13 cellular contexts compared by ENCODE assay signal in the genomic region with DNA sequence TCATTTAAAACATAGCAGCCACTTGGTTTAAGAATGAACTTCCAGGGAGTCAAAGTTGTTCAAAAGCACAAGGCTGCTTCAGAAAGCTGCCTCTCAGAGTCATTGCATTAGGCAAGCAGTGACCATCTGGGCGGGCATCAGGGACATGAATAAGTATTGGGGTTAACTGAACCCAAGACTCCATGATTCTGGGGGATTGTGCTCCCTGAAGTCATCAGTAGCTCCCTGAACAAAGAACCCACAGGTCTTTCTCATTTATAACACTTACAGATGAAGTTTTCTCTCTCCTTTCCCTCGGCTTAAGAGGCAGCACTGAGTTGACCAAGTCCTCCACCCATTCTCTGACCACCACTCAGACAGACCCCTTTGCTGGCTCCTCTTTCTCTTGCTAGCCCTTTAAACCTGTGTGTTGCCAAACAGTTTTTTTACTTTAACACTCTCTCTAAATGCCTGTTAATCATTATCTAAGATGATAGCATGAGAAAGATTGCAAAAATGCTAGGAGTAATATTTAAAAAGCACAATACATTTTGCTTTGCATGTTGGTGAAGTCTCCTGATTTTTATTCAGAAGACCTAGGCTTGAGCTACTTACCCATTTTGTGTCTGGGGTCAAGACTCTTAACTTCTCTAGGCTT.
"Had no signal": no experiment of that assay in that cellular context is flagged by ENCODE, and none has a peak within 500 bp of the region (broad histone marks: within the 10 kb centered on the region; RNA-seq: fewer than 3 reads in every experiment).

No MANE protein-coding gene starts in this region.

- H3K36me3 Mint-ChIP-seq: stimulated activated memory B cell treated with anti-CD40 and anti-IgM and Interleukin-4, amounts not matched to agents 10 μg/mL and 1 μg/mL and 100 μg/mL, for 72 hours had no signal

- H3K4me3 ChIP-seq: ascending aorta, left ventricle myocardium inferior, tibial nerve, vagina had no signal

- H3K27ac ChIP-seq: ascending aorta, left ventricle myocardium inferior, tibial nerve, vagina had no signal

- H3K9me3 ChIP-seq: ascending aorta, left ventricle myocardium inferior, tibial nerve, vagina had no signal

- H3K27me3 ChIP-seq: ascending aorta, tibial nerve, vagina had no signal

- H3K4me1 ChIP-seq: ascending aorta, tibial nerve, vagina had no signal

- H3K27ac Mint-ChIP-seq: activated T-helper 17 cell treated with anti-CD3 and anti-CD28 coated beads, Interleukin-2, amount 50 U/mL, for 72 hours; nephron progenitor cell; stimulated activated memory B cell treated with anti-CD40 and anti-IgM and Interleukin-4, amounts not matched to agents 10 μg/mL and 1 μg/mL and 100 μg/mL, for 72 hours had no signal

- H3K9me3 Mint-ChIP-seq: activated T-helper 17 cell treated with anti-CD3 and anti-CD28 coated beads, Interleukin-2, amount 50 U/mL, for 72 hours; nephron progenitor cell; stimulated activated memory B cell treated with anti-CD40 and anti-IgM and Interleukin-4, amounts not matched to agents 10 μg/mL and 1 μg/mL and 100 μg/mL, for 72 hours had no signal

- H3K4me1 Mint-ChIP-seq: activated T-helper 17 cell treated with anti-CD3 and anti-CD28 coated beads, Interleukin-2, amount 50 U/mL, for 72 hours; stimulated activated memory B cell treated with anti-CD40 and anti-IgM and Interleukin-4, amounts not matched to agents 10 μg/mL and 1 μg/mL and 100 μg/mL, for 72 hours had no signal

- DNase-seq: activated CD4-positive, alpha-beta T cell treated with anti-CD3 and anti-CD28 coated beads, Interleukin-2, amount 50 U/mL, for 4 hours; activated CD4-positive, CD25-positive, alpha-beta regulatory T cell treated with anti-CD3 and anti-CD28 coated beads, Interleukin-2, amount 50 U/mL, for 72 hours; activated naive CD4-positive, alpha-beta T cell treated with Interleukin-2 at 50 U/mL for 16 hours; left ventricle myocardium inferior; mesendoderm; nephron progenitor cell; T-helper 1 cell; T1000 had no signal

- ATAC-seq: activated T-helper 17 cell treated with anti-CD3 and anti-CD28 coated beads, Interleukin-2, amount 50 U/mL, for 72 hours; stimulated activated memory B cell treated with anti-CD40 and anti-IgM and Interleukin-4, amounts not matched to agents 10 μg/mL and 1 μg/mL and 100 μg/mL, for 72 hours had no signal

- H3K4me3 Mint-ChIP-seq: activated T-helper 17 cell treated with anti-CD3 and anti-CD28 coated beads, Interleukin-2, amount 50 U/mL, for 72 hours; nephron progenitor cell; stimulated activated memory B cell treated with anti-CD40 and anti-IgM and Interleukin-4, amounts not matched to agents 10 μg/mL and 1 μg/mL and 100 μg/mL, for 72 hours had no signal

- H3K36me3 ChIP-seq: ascending aorta, left ventricle myocardium inferior, tibial nerve, vagina had no signal
